ENCODE assay signal across 28 cellular contexts in the genomic region with DNA sequence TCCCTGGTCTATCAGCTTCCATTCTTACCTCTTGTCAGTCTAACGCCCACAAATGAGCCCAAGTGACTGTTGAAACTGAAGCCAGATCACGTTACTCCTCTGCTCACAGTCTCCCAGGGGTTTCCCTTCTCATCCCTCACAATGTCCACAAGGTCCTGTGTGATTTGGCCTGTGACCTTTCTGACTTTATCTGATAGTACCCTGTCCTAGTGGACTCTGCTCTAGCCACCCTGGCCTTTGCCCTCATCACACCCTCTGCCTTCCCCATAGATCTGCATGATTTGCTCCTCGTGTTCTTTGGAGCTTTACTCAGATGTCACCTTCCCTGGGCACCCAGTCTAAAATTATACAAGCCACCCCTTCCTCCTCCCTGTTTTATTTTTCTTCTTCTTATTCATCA. TPM values are rescaled to one million over a fixed set of nuclear protein-coding genes. Genes with fewer than 3 reads are reported as not detected.
"Had no signal": no experiment of that assay in that cellular context is flagged by ENCODE, and none has a peak within 500 bp of the region (broad histone marks: within the 10 kb centered on the region; RNA-seq: fewer than 3 reads in every experiment).

No MANE protein-coding gene starts in this region.

- H3K27ac ChIP-seq: adrenal gland, SK-N-MC had no signal

- H3K27me3 Mint-ChIP-seq: activated naive CD4-positive, alpha-beta T cell treated with anti-CD3 and anti-CD28 coated beads, Interleukin-2, amount 10 ng/mL, durations not matched to agents 7 days and 5 days; activated naive CD8-positive, alpha-beta T cell treated with anti-CD3 and anti-CD28 coated beads, Interleukin-2, amount 10 ng/mL, durations not matched to agents 7 days and 5 days; activated T-helper 17 cell treated with anti-CD3 and anti-CD28 coated beads, Interleukin-2, amount 50 U/mL, for 72 hours; T-cell had no signal

- ATAC-seq: activated T-cell treated with anti-CD3 and anti-CD28 coated beads, Interleukin-2, amount 50 U/mL, for 4 hours; activated T-helper 17 cell treated with anti-CD3 and anti-CD28 coated beads, Interleukin-2, amount 50 U/mL, for 72 hours; K562; Panc1; Right ventricle myocardium inferior; T-cell had no signal

- H3K9me3 Mint-ChIP-seq: activated naive CD4-positive, alpha-beta T cell treated with anti-CD3 and anti-CD28 coated beads, Interleukin-2, amount 10 ng/mL, durations not matched to agents 7 days and 5 days; activated naive CD8-positive, alpha-beta T cell treated with anti-CD3 and anti-CD28 coated beads, Interleukin-2, amount 10 ng/mL, durations not matched to agents 7 days and 5 days; activated T-cell treated with anti-CD3 and anti-CD28 coated beads, Interleukin-2, amount 50 U/mL, for 4 hours; activated T-helper 17 cell treated with anti-CD3 and anti-CD28 coated beads, Interleukin-2, amount 50 U/mL, for 72 hours; T-cell had no signal

- H3K27ac Mint-ChIP-seq: activated naive CD4-positive, alpha-beta T cell treated with anti-CD3 and anti-CD28 coated beads, Interleukin-2, amount 10 ng/mL, durations not matched to agents 7 days and 5 days; activated naive CD8-positive, alpha-beta T cell treated with anti-CD3 and anti-CD28 coated beads, Interleukin-2, amount 10 ng/mL, durations not matched to agents 7 days and 5 days; activated T-helper 17 cell treated with anti-CD3 and anti-CD28 coated beads, Interleukin-2, amount 50 U/mL, for 72 hours; T-cell had no signal

- H3K27me3 ChIP-seq: adrenal gland had no signal

- H3K4me3 ChIP-seq: adrenal gland, K562, SK-N-MC had no signal

- DNase-seq: activated CD4-positive, alpha-beta T cell treated with anti-CD3 and anti-CD28 coated beads for 48 hours; activated CD4-positive, alpha-beta T cell treated with anti-CD3 and anti-CD28 coated beads, Interleukin-2, amount 50 U/mL, for 4 hours; activated CD4-positive, CD25-positive, alpha-beta regulatory T cell treated with anti-CD3 and anti-CD28 coated beads, Interleukin-2, amount 50 U/mL, for 72 hours; activated CD8-positive, alpha-beta memory T cell treated with anti-CD3 and anti-CD28 coated beads for 24 hours; activated gamma-delta T cell; activated naive CD4-positive, alpha-beta T cell treated with anti-CD3 and anti-CD28 coated beads, Interleukin-2, amount 10 ng/mL, durations not matched to agents 7 days and 5 days; activated naive CD8-positive, alpha-beta T cell treated with anti-CD3 and anti-CD28 coated beads, Interleukin-2, amount 10 ng/mL, durations not matched to agents 7 days and 5 days; activated T-cell treated with anti-CD3 and anti-CD28 coated beads, Interleukin-2, amount 50 U/mL, for 4 hours; adrenal gland; anterior cingulate cortex; Karpas-422; MM.1S; NCI-H1105; NCI-H1436 treated with DMSO at 0.1 percent for 48 hours; NCI-H187; NCI-H2081; NCI-H510A treated with DMSO at 0.1 percent for 48 hours; NCI-H69; NK-92 treated with Interleukin-12 subunit alpha and Interleukin-12 subunit beta, amount 100 ng/mL, for 24 hours; OCI-M1; RPMI8226; T-cell had no signal

- H3K4me3 Mint-ChIP-seq: activated naive CD4-positive, alpha-beta T cell treated with anti-CD3 and anti-CD28 coated beads, Interleukin-2, amount 10 ng/mL, durations not matched to agents 7 days and 5 days; activated naive CD8-positive, alpha-beta T cell treated with anti-CD3 and anti-CD28 coated beads, Interleukin-2, amount 10 ng/mL, durations not matched to agents 7 days and 5 days; activated T-cell treated with anti-CD3 and anti-CD28 coated beads, Interleukin-2, amount 50 U/mL, for 4 hours; activated T-helper 17 cell treated with anti-CD3 and anti-CD28 coated beads, Interleukin-2, amount 50 U/mL, for 72 hours; T-cell had no signal

- H3K4me1 ChIP-seq: adrenal gland had no signal

- H3K9me3 ChIP-seq: adrenal gland had no signal

- H3K4me1 Mint-ChIP-seq: activated naive CD4-positive, alpha-beta T cell treated with anti-CD3 and anti-CD28 coated beads, Interleukin-2, amount 10 ng/mL, durations not matched to agents 7 days and 5 days; activated T-helper 17 cell treated with anti-CD3 and anti-CD28 coated beads, Interleukin-2, amount 50 U/mL, for 72 hours; T-cell had no signal

RNA-seq across cellular contexts. Expression of a gene that starts 55.5 kb away (rescaled TPM):
- total RNA-seq: activated naive CD8-positive, alpha-beta T cell treated with anti-CD3 and anti-CD28 coated beads, Interleukin-2, amount 10 ng/mL, durations not matched to agents 7 days and 5 days; activated T-helper 17 cell treated with anti-CD3 and anti-CD28 coated beads, Interleukin-2, amount 50 U/mL, for 72 hours; Right ventricle myocardium inferior; T-cell; T-helper 2 cell treated with Interferon-gamma antibody and Interleukin-4, amounts not matched to agents 100 ng/mL and 5 ng/mL, for 36 hours had no signal
